Comparison of ENCODE assay signal across 25 cellular contexts in genomic region chr1:56790036-56790435, GRCh38. TPM values are rescaled to one million over a fixed set of nuclear protein-coding genes. Genes with fewer than 3 reads are reported as not detected.
A peak's percentile ranks its signal among the peaks of the same experiment; 100 is the strongest.
DNase-seq lines count a peak whose midpoint lies in the region; ATAC-seq, FAIRE-seq and TF ChIP-seq lines count a peak whose summit lies in the region.
"Had no signal": no experiment of that assay in that cellular context is flagged by ENCODE, and none has a peak within 500 bp of the region (broad histone marks: within the 10 kb centered on the region; RNA-seq: fewer than 3 reads in every experiment).

No MANE protein-coding gene starts in this region.

- RAD21 ChIA-PET in GM12878 (lab: Charles Lee; ENCODE audit: unreplicated experiment): no interaction called here

- no peak overlapping the region for H3K27ac Mint-ChIP-seq in effector memory CD8-positive, alpha-beta T cell
- H3K27ac Mint-ChIP-seq: CD14-positive monocyte; CD4-positive, alpha-beta memory T cell; HFFc6 had no signal

- H3K36me3 ChIP-seq in GM12878 (ENCODE audit: control insufficient read depth in 2 of 2, insufficient read depth in 2 of 2, low read length in 1 of 2) (no peaks in the 10 kb centered on the region), mesendoderm (ENCODE audit: control insufficient read depth, insufficient read depth, low read length) (no peaks in the 10 kb centered on the region)
- H3K36me3 ChIP-seq: BE2C; BLaER1 treated with 17β-estradiol and CSF1 and Interleukin-3, amounts not matched to agents 10 nM and 100 nM; HAP-1 had no signal

- H3K9me3 ChIP-seq in GM12878 (replicated peaks; ENCODE audit: control insufficient read depth, insufficient read depth, low read length): no peaks in the 10 kb centered on the region
- H3K9me3 ChIP-seq: A549; BE2C; BLaER1 treated with 17β-estradiol and CSF1 and Interleukin-3, amounts not matched to agents 10 nM and 100 nM; HAP-1 had no signal

- no peak overlapping the region for H3K56ac ChIP-seq in mesendoderm (ENCODE audit: low read length)

- no peak for TF ChIP-seq CTCF in GM12878 (IDR thresholded peaks at IDR 0.05 in 2 of 3, conservative IDR thresholded peaks at IDR 0.05 in 1 of 3; ENCODE audit: control insufficient read depth in 2 of 3, extremely low read depth in 1 of 3, insufficient read depth in 1 of 3, low read depth in 3 of 3, low read length in 3 of 3)

- CTCF ChIA-PET in GM12878 (lab: Yijun Ruan, JAX): interaction anchor here (2.0 kb wide), 1 partner anchor 11 kb away, joined by 5 read pairs; no protein-coding TSS in a partner anchor

- no peaks in the 10 kb centered on the region for H3K27me3 ChIP-seq in GM12878 (replicated peaks in 1 of 2; ENCODE audit: control insufficient read depth in 2 of 2, insufficient read depth in 2 of 2, low read length in 1 of 2)
- no peaks in the 10 kb centered on the region for H3K27me3 ChIP-seq in mesendoderm (ENCODE audit: insufficient read depth, low read length, poor library complexity)
- H3K27me3 ChIP-seq: BE2C; BLaER1 treated with 17β-estradiol and CSF1 and Interleukin-3, amounts not matched to agents 10 nM and 100 nM had no signal

- H3K9ac ChIP-seq in GM12878 (ENCODE audit: control insufficient read depth, insufficient read depth, low read length) (no peak overlapping the region), mesendoderm (ENCODE audit: low read length) (no peak overlapping the region)
- H3K9ac ChIP-seq: BLaER1 treated with 17β-estradiol and CSF1 and Interleukin-3, amounts not matched to agents 10 nM and 100 nM had no signal

- in situ Hi-C loops in GM12878 (cut with MboI): no loop called here

- no peak overlapping the region for H2AFZ ChIP-seq in GM12878 (ENCODE audit: control insufficient read depth, low read depth, low read length)

- no peaks in the 10 kb centered on the region for H4K20me1 ChIP-seq in GM12878 (ENCODE audit: control insufficient read depth, insufficient read depth)
- H4K20me1 ChIP-seq: BLaER1 treated with 17β-estradiol and CSF1 and Interleukin-3, amounts not matched to agents 10 nM and 100 nM had no signal

- TF ChIP-seq EP300 in GM12878 (IDR thresholded peaks at IDR 0.05; ENCODE audit: borderline replicate concordance in 1 of 2, control insufficient read depth in 1 of 2, low read depth in 2 of 2, low read length in 2 of 2): no peak

- SMC1A ChIA-PET in GM12878 (lab: Charles Lee; ENCODE audit: uncharacterized antibody, unreplicated experiment): interaction anchor here (0.7 to 1.2 kb wide), 3 partner anchors 11 to 88 kb away, joined by 3 to 5 read pairs (median 4); no protein-coding TSS in a partner anchor

- H2BK15ac ChIP-seq in mesendoderm (replicated peaks; ENCODE audit: low read depth): no peak overlapping the region

- no peak overlapping the region for H2BK120ac ChIP-seq in mesendoderm (ENCODE audit: low read depth, low read length)

- no peak for TF ChIP-seq POLR2A in GM12878 (IDR thresholded peaks at IDR 0.05; ENCODE audit: low read depth, low read length)

- H3K27ac ChIP-seq in GM12878 (ENCODE audit: control insufficient read depth, insufficient read depth) (no peak overlapping the region), mesendoderm (ENCODE audit: low read depth, low read length) (no peak overlapping the region)
- H3K27ac ChIP-seq: A549; BLaER1 treated with 17β-estradiol and CSF1 and Interleukin-3, amounts not matched to agents 10 nM and 100 nM had no signal

- H3K4me1 Mint-ChIP-seq in effector memory CD8-positive, alpha-beta T cell (ENCODE audit: low read depth in 2 of 2): no peaks in the 10 kb centered on the region
- H3K4me1 Mint-ChIP-seq: CD4-positive, alpha-beta memory T cell had no signal

- H3K4me3 Mint-ChIP-seq in effector memory CD8-positive, alpha-beta T cell: no peak overlapping the region
- H3K4me3 Mint-ChIP-seq: CD14-positive monocyte; CD4-positive, alpha-beta memory T cell; HFFc6 had no signal

- H4K5ac ChIP-seq in mesendoderm (ENCODE audit: low read length): no peak overlapping the region

- WGBS in GM12878 (ENCODE audit: insufficient coverage, insufficient replicate concordance, low lambda C conversion rate, missing lambda C conversion rate): 20% methylated on average over 3 of the region's 3 CpGs
- WGBS in mesendoderm (ENCODE audit: extremely low coverage, insufficient coverage, low lambda C conversion rate): no CpG with 5 or more reads among the region's 3 CpGs

- no peak overlapping the region for H2BK5ac ChIP-seq in mesendoderm (ENCODE audit: low read length)

- ATAC-seq in GM12878 (no peak), GM18868 (IDR thresholded peaks at IDR 0.05; ENCODE audit: unreplicated experiment) (no peak)
- ATAC-seq in effector memory CD8-positive, alpha-beta T cell (replicated peaks): no peak
- ATAC-seq: A549 had no signal

- no peak overlapping the region for H4K8ac ChIP-seq in mesendoderm (ENCODE audit: low read depth, low read length)

- peak; percentile 52 for FAIRE-seq in GM12878 (lab: Jason Lieb, UNC)
- FAIRE-seq: A549, G401.6, GM18507, H54 had no signal

- H3K79me1 ChIP-seq in mesendoderm (ENCODE audit: low read length): no peaks in the 10 kb centered on the region

- peaks cover 3% of the 10 kb centered on the region for H3K36me3 Mint-ChIP-seq in effector memory CD8-positive, alpha-beta T cell (ENCODE audit: insufficient read depth)
- H3K36me3 Mint-ChIP-seq: CD14-positive monocyte; CD4-positive, alpha-beta memory T cell had no signal

- H3K27me3 Mint-ChIP-seq in effector memory CD8-positive, alpha-beta T cell: peaks cover 12 to 15% of the 10 kb centered on the region in 2 donors

- no peak overlapping the region for H3K4me2 ChIP-seq in GM12878 (ENCODE audit: control insufficient read depth, insufficient read depth)
- no peak overlapping the region for H3K4me2 ChIP-seq in mesendoderm (ENCODE audit: low read length)
- H3K4me2 ChIP-seq: A549; BLaER1 treated with 17β-estradiol and CSF1 and Interleukin-3, amounts not matched to agents 10 nM and 100 nM had no signal

- H3K4me3 ChIP-seq in GM12878 (no peak overlapping the region), mesendoderm (ENCODE audit: low read length) (no peak overlapping the region)
- H3K4me3 ChIP-seq: A549; BLaER1 treated with 17β-estradiol and CSF1 and Interleukin-3, amounts not matched to agents 10 nM and 100 nM; HAP-1 had no signal

- BruUV-seq in GM12878 (replicated peaks; lab: Mats Ljungman, UMichigan): no TSS peak

- DNase-seq in NCI-H82 (lab: John Stamatoyannopoulos, UW): peak; percentile 42
- DNase-seq in NCI-H82 treated with DMSO at 0.1 percent for 48 hours (lab: John Stamatoyannopoulos, UW; ENCODE audit: unreplicated experiment): no peak
- no peak for DNase-seq in GM12878 (ENCODE audit: low read depth, low spot score)
- peak; percentile 38 for DNase-seq in mesendoderm
- no peak for DNase-seq in DMS153 treated with DMSO at 0.1 percent for 48 hours (lab: John Stamatoyannopoulos, UW; ENCODE audit: unreplicated experiment)
- no peak for DNase-seq in hypothalamus (lab: John Stamatoyannopoulos, UW)
- no peak for DNase-seq in effector memory CD8-positive, alpha-beta T cell
- DNase-seq: 8988T; ACHN; AML-193; BE2C; Calu3; CD4-positive, alpha-beta memory T cell; COR-L47; DND-41; GOT3; HFFc6 had no signal

- H3K79me2 ChIP-seq in GM12878 (ENCODE audit: control insufficient read depth, insufficient read depth, low read length) (no peaks in the 10 kb centered on the region), mesendoderm (ENCODE audit: control insufficient read depth, insufficient read depth, low read length) (no peaks in the 10 kb centered on the region)

- H2AK5ac ChIP-seq in mesendoderm (ENCODE audit: low read length): no peak overlapping the region

- POLR2A ChIA-PET in GM12878 (lab: Charles Lee): no interaction called here

- TF ChIP-seq RAD21 in GM12878 (IDR thresholded peaks at IDR 0.05; ENCODE audit: insufficient read depth, low read depth, low read length): no peak

- H3K18ac ChIP-seq in mesendoderm (ENCODE audit: low read length): no peak overlapping the region

- H3K4me1 ChIP-seq in GM12878 (ENCODE audit: control insufficient read depth, insufficient read depth, low read length) (no peaks in the 10 kb centered on the region), mesendoderm (ENCODE audit: control insufficient read depth, low read depth, low read length) (no peaks in the 10 kb centered on the region)
- H3K4me1 ChIP-seq: A549, BE2C, HAP-1 had no signal

- no peak overlapping the region for H3K23ac ChIP-seq in mesendoderm (ENCODE audit: low read length)

- H3K4ac ChIP-seq in mesendoderm (ENCODE audit: low read depth, low read length): no peak overlapping the region

- H3K9me3 Mint-ChIP-seq in effector memory CD8-positive, alpha-beta T cell: peaks cover 0 to 4% of the 10 kb centered on the region in 2 donors
- H3K9me3 Mint-ChIP-seq: HFFc6 had no signal

- intact Hi-C loops in GM12878 (cut with micrococcal nuclease; ENCODE audit: unreplicated experiment): no loop called here

TF ChIP-seq in GM12878, 131 proteins besides CTCF, POLR2A, EP300 and RAD21 (continues in another document):
- TF ChIP-seq MYB (IDR thresholded peaks at IDR 0.05; ENCODE audit: borderline replicate concordance, low read depth, low read length) (no peak), CBX3 (IDR thresholded peaks at IDR 0.05; ENCODE audit: borderline replicate concordance, low read depth) (no peak), MYC (IDR thresholded peaks at IDR 0.05; ENCODE audit: insufficient read depth, insufficient read length, insufficient replicate concordance, low read length, severe bottlenecking) (no peak)

RNA-seq across cellular contexts. Expression of gene FYB2, which starts 29.2 kb away (rescaled TPM):
- 0.19 TPM in 1 of 2 replicates, not detected in the other for total RNA-seq in GM12878 (2013; cell fraction: nucleolus; rRNA removed)
- total RNA-seq in GM12878 (2014; rRNA removed) (0.33 TPM in 1 of 2 replicates, not detected in the other), GM12878 (2014; rRNA removed; fragmentation: Illumina TruSeq; extraction: Trizol) (0.04 and 0.14 TPM in 2 replicates), GM12878 (2021) (0.08 TPM in 1 of 2 replicates, not detected in the other)
- not detected for polyA plus RNA-seq in GM12878 (2011; ENCODE audit: low read depth)
- polyA plus RNA-seq in GM12878 (2011; rRNA removed) (0.05 and 0.12 TPM in 2 replicates), GM12878 (2014; fragmentation: Illumina TruSeq; extraction: Trizol) (0.09 and 0.13 TPM in 2 replicates), GM12878 (2014; fragmentation: Nextera tagmentation; extraction: Ambion mirVana) (under 1 TPM in 1 of 2 experiments, not detected in 1; 0.04 TPM), GM12878 (2014; rRNA removed) (0.04 and 0.05 TPM in 2 replicates), GM12878 (2016; fragmentation: Nextera tagmentation; extraction: Ambion mirVana) (under 1 TPM in 1 of 2 experiments, not detected in 1; 0.16 TPM)
- 0.01 and 0.03 TPM in 2 replicates for polyA plus RNA-seq in GM12878 (2011; cell fraction: cytosol; rRNA removed)
- 0.15 and 0.23 TPM in 2 replicates for polyA plus RNA-seq in GM12878 (2011; cell fraction: nucleus; rRNA removed)
- polyA plus RNA-seq in GM12878 (2012): not detected in 2 replicates
- 0.15 TPM in 1 of 2 replicates, not detected in the other for polyA minus RNA-seq in GM12878 (2011; rRNA and poly(A)+ RNA removed)
- polyA minus RNA-seq in GM12878 (2011; cell fraction: cytosol; rRNA and poly(A)+ RNA removed): not detected in 2 replicates
- polyA minus RNA-seq in GM12878 (2011; cell fraction: nucleus; rRNA and poly(A)+ RNA removed): 0.12 TPM in 1 of 2 replicates, not detected in the other
- polyA plus RNA-seq in mesendoderm (2013, experiment 1 of 2): 0.11 TPM
- 0.13 TPM for polyA plus RNA-seq in mesendoderm (2013, experiment 2 of 2)
- total RNA-seq: Calu3; CD4-positive, alpha-beta memory T cell had no signal
- polyA plus RNA-seq: A549; CD14-positive monocyte; CD4-positive, alpha-beta memory T cell had no signal

Comparison
In these comparisons a context has a peak if more than half of its experiments do, and no peak if none do; other contexts are left out.
1. DNase-seq: peak in NCI-H82 (single experiment) and mesendoderm (single experiment); none in NCI-H82 treated with DMSO at 0.1 percent for 48 hours (single experiment), GM12878 (single experiment), DMS153 treated with DMSO at 0.1 percent for 48 hours (single experiment), hypothalamus (0 of 51) and effector memory CD8-positive, alpha-beta T cell (0 of 3).